1 cellular context compared by ENCODE assay signal in genomic region chr9:8723195-8723594, GRCh38.
A peak's percentile ranks its signal among the peaks of the same experiment; 100 is the strongest.
TF ChIP-seq lines count a peak whose summit lies in the region.

No MANE protein-coding gene starts in this region.

TF ChIP-seq in HEK293, 187 proteins besides CTCF, POLR2A, EP300 and RAD21 (continued from another document):
- TF ChIP-seq RBAK (tag by site-specific recombination; IDR thresholded peaks at IDR 0.05) (no peak), ZNF248 (tag by site-specific recombination; IDR thresholded peaks at IDR 0.05) (no peak), ZNF324 (tag by site-specific recombination; IDR thresholded peaks at IDR 0.05) (0 out of 2 replicates have a peak, but pooled peaks have one; percentile 37), PRDM1 (tag by site-specific recombination; IDR thresholded peaks at IDR 0.05) (peak; percentile 78), ZFP69B (tag by site-specific recombination; IDR thresholded peaks at IDR 0.05) (no peak), FEZF1 (tag by site-specific recombination; IDR thresholded peaks at IDR 0.05) (peak; percentile 89), SCRT2 (tag by site-specific recombination; IDR thresholded peaks at IDR 0.05) (peak; percentile 99), KLF16 (tag by site-specific recombination; IDR thresholded peaks at IDR 0.05) (peak; percentile 64; the same call in 1 of the 2 replicates), ZBTB21 (tag by site-specific recombination; IDR thresholded peaks at IDR 0.05) (peak; percentile 41; the same call in 1 of the 2 replicates), ZEB2 (tag by site-specific recombination; IDR thresholded peaks at IDR 0.05) (peak; percentile 64), KLF8 (tag by site-specific recombination; IDR thresholded peaks at IDR 0.05) (0 out of 2 replicates have a peak, but pooled peaks have one; percentile 35)
- TF ChIP-seq, protein P1, sequence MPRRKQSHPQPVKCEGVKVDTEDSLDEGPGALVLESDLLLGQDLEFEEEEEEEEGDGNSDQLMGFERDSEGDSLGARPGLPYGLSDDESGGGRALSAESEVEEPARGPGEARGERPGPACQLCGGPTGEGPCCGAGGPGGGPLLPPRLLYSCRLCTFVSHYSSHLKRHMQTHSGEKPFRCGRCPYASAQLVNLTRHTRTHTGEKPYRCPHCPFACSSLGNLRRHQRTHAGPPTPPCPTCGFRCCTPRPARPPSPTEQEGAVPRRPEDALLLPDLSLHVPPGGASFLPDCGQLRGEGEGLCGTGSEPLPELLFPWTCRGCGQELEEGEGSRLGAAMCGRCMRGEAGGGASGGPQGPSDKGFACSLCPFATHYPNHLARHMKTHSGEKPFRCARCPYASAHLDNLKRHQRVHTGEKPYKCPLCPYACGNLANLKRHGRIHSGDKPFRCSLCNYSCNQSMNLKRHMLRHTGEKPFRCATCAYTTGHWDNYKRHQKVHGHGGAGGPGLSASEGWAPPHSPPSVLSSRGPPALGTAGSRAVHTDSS (tag by site-specific recombination; IDR thresholded peaks at IDR 0.05), result no peak
